In genomic region chr5:90055831-90056328, GRCh38 we compare ENCODE assay signal across 11 cellular contexts.
A peak's percentile ranks its signal among the peaks of the same experiment; 100 is the strongest.
DNase-seq lines count a peak whose midpoint lies in the region; ATAC-seq lines count a peak whose summit lies in the region.
"Had no signal": no experiment of that assay in that cellular context is flagged by ENCODE, and none has a peak within 500 bp of the region (broad histone marks: within the 10 kb centered on the region; RNA-seq: fewer than 3 reads in every experiment).

No MANE protein-coding gene starts in this region.

- peak; percentile 56 for DNase-seq in EL
- DNase-seq in RPMI7951 (ENCODE audit: low read depth), result peak; percentile 1
- DNase-seq in fibroblast of peridontal ligament (ENCODE audit: extremely low read depth), result peak; percentile 51
- peak; percentile 13 to 23 for DNase-seq in trophoblast cell
- DNase-seq in HuH-7 (ENCODE audit: low spot score), result no peak
- DNase-seq in superior temporal gyrus (ENCODE audit: extremely low spot score), result no peak
- DNase-seq: NCI-H1105, NCI-H524 treated with DMSO at 0.1 percent for 48 hours, retina had no signal

- H3K9ac ChIP-seq in trophoblast cell (ENCODE audit: low read length), result no peak overlapping the region

- H3K4ac ChIP-seq in trophoblast cell (ENCODE audit: low read depth, low read length), result no peak overlapping the region

- no peaks in the 10 kb centered on the region for H3K9me3 ChIP-seq in trophoblast cell (ENCODE audit: insufficient read depth, low read depth, low read length)

- ATAC-seq in esophagus mucosa (no peak), HG03095 (IDR thresholded peaks at IDR 0.05; ENCODE audit: unreplicated experiment) (no peak)

- peaks cover 0 to 4% of the 10 kb centered on the region in 2 experiments for H3K4me1 ChIP-seq in trophoblast cell (ENCODE audit: control insufficient read depth in 1 of 2, insufficient read depth in 2 of 2, low read length in 2 of 2)

- peak overlapping the region; percentile 98 for H2BK120ac ChIP-seq in trophoblast cell (ENCODE audit: insufficient read depth, low read length, poor library complexity)

- H3K79me1 ChIP-seq in trophoblast cell (ENCODE audit: low read length), result peaks cover 6% of the 10 kb centered on the region

- no peaks in the 10 kb centered on the region for H3K79me2 ChIP-seq in trophoblast cell (ENCODE audit: control insufficient read depth, insufficient read depth, low read length, poor library complexity)

- H3K14ac ChIP-seq in trophoblast cell (ENCODE audit: low read length), result peak overlapping the region; percentile 97

- H3K27me3 ChIP-seq in trophoblast cell (ENCODE audit: insufficient read depth, low read length), result no peaks in the 10 kb centered on the region

- no peaks in the 10 kb centered on the region for H3K36me3 ChIP-seq in trophoblast cell (ENCODE audit: control insufficient read depth in 1 of 2, insufficient read depth in 2 of 2, low read length in 2 of 2)

- peak overlapping the region; percentile 94 for H4K91ac ChIP-seq in trophoblast cell (ENCODE audit: low read depth, low read length)

- H3K4me2 ChIP-seq in trophoblast cell (ENCODE audit: low read length), result peak overlapping the region; percentile 52

- H4K12ac ChIP-seq in trophoblast cell (ENCODE audit: low read depth, low read length), result no peak overlapping the region

- peak overlapping the region; percentile 98 for H3K27ac ChIP-seq in trophoblast cell (ENCODE audit: low read depth, low read length)

- no CpG with 5 or more reads among the region's 9 CpGs for WGBS in trophoblast cell (ENCODE audit: extremely low coverage, insufficient coverage, insufficient read length)

- H2BK12ac ChIP-seq in trophoblast cell (ENCODE audit: low read length), result peak overlapping the region; percentile 97

- H4K8ac ChIP-seq in trophoblast cell (ENCODE audit: low read depth, low read length), result peak overlapping the region; percentile 73

- H2AK5ac ChIP-seq in trophoblast cell (ENCODE audit: low read length), result no peak overlapping the region

- peak overlapping the region; percentile 92 for H2BK5ac ChIP-seq in trophoblast cell (ENCODE audit: low read depth, low read length, poor library complexity)

- H3K18ac ChIP-seq in trophoblast cell (ENCODE audit: low read length), result no peak overlapping the region

- H3K23ac ChIP-seq in trophoblast cell (ENCODE audit: low read length), result no peak overlapping the region

- H3K4me3 ChIP-seq in trophoblast cell (ENCODE audit: low read depth, low read length), result no peak overlapping the region

- H2AFZ ChIP-seq in trophoblast cell (ENCODE audit: insufficient read depth, low read length, poor library complexity), result no peak overlapping the region

Comparison
In these comparisons a context has a peak if more than half of its experiments do, and no peak if none do; other contexts are left out.
1. DNase-seq: peak in EL (single experiment), RPMI7951 (single experiment), fibroblast of peridontal ligament (single experiment) and trophoblast cell (2 of 2); none in HuH-7 (single experiment) and superior temporal gyrus (single experiment).